ENCODE assay signal across 19 cellular contexts in the genomic region with DNA sequence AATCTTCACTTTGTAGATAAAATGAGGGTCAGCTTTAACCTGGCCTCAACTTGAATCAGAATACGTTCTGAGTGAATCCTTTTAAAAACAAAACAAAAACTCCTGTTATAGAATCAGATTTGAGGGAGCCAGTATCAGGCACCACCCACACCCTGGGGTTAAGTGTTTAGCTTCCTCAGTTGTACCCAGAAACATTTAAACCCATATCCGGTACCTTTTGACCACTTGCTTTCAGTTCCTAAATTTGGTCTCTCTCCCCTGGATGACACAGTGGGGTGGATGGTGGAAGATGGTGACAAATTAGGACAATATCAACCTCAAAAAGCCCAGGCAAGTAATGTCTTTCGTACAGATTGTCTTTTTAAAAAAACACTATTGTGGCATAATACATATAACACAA. TPM values are rescaled to one million over a fixed set of nuclear protein-coding genes. Genes with fewer than 3 reads are reported as not detected.
DNase-seq lines count a peak whose midpoint lies in the region; ATAC-seq, FAIRE-seq and TF ChIP-seq lines count a peak whose summit lies in the region.
"Had no signal": no experiment of that assay in that cellular context is flagged by ENCODE, and none has a peak within 500 bp of the region (broad histone marks: within the 10 kb centered on the region; RNA-seq: fewer than 3 reads in every experiment).

No MANE protein-coding gene starts in this region.

- H3K27ac ChIP-seq in upper lobe of right lung: no peak overlapping the region
- H3K27ac ChIP-seq: A549, GM23248 had no signal

- intact Hi-C loops in upper lobe of right lung (cut with DNase I): no loop called here
- intact Hi-C loops in activated T-helper 2 cell treated with anti-CD3 and anti-CD28 coated beads, Interferon-gamma antibody, Interleukin-2, Interleukin-4, amounts not matched to agents 10 μg/mL and 5 μg/mL and 100 μg/mL, durations not matched to agents 14 hours and 24 hours and 36 hours (cut with micrococcal nuclease): no loop called here

- H3K9me3 ChIP-seq in upper lobe of right lung: no peaks in the 10 kb centered on the region
- H3K9me3 ChIP-seq: A549, HAP-1 had no signal

- no peak for DNase-seq in GM12891 (ENCODE audit: insufficient read length, low spot score)
- peak; percentile 8 for DNase-seq in NB4 (ENCODE audit: low read depth)
- DNase-seq in RPMI8226: peak; percentile 63
- no peak for DNase-seq in upper lobe of right lung
- DNase-seq in activated T-helper 2 cell treated with anti-CD3 and anti-CD28 coated beads, Interferon-gamma antibody, Interleukin-2, Interleukin-4, amounts not matched to agents 10 μg/mL and 5 μg/mL and 100 μg/mL, durations not matched to agents 14 hours and 24 hours and 36 hours (ENCODE audit: low spot score): no peak
- no peak for DNase-seq in NCI-H1048 (lab: John Stamatoyannopoulos, UW)
- DNase-seq: CD8-positive, alpha-beta memory T cell; GM23248; NCI-H1436; NCI-H1930; NCI-H345; NCI-H526; SIG-M5 had no signal

- no peak for FAIRE-seq in GM12891 (lab: Jason Lieb, UNC)
- FAIRE-seq: A549 had no signal

- H3K27ac Mint-ChIP-seq in activated T-helper 2 cell treated with anti-CD3 and anti-CD28 coated beads, Interferon-gamma antibody, Interleukin-2, Interleukin-4, amounts not matched to agents 10 μg/mL and 5 μg/mL and 100 μg/mL, durations not matched to agents 14 hours and 24 hours and 36 hours: no peak overlapping the region
- H3K27ac Mint-ChIP-seq: CD8-positive, alpha-beta memory T cell had no signal

- H3K36me3 Mint-ChIP-seq in activated T-helper 2 cell treated with anti-CD3 and anti-CD28 coated beads, Interferon-gamma antibody, Interleukin-2, Interleukin-4, amounts not matched to agents 10 μg/mL and 5 μg/mL and 100 μg/mL, durations not matched to agents 14 hours and 24 hours and 36 hours (ENCODE audit: low read depth): no peaks in the 10 kb centered on the region
- H3K36me3 Mint-ChIP-seq: CD8-positive, alpha-beta memory T cell had no signal

- peak; percentile 56 for ATAC-seq in upper lobe of right lung
- no peak for ATAC-seq in HG02938 (IDR thresholded peaks at IDR 0.05; ENCODE audit: unreplicated experiment)
- ATAC-seq: A549 had no signal

- H3K36me3 ChIP-seq in upper lobe of right lung: no peaks in the 10 kb centered on the region
- H3K36me3 ChIP-seq: HAP-1 had no signal

- peaks cover 2% of the 10 kb centered on the region for H3K4me1 Mint-ChIP-seq in activated T-helper 2 cell treated with anti-CD3 and anti-CD28 coated beads, Interferon-gamma antibody, Interleukin-2, Interleukin-4, amounts not matched to agents 10 μg/mL and 5 μg/mL and 100 μg/mL, durations not matched to agents 14 hours and 24 hours and 36 hours (ENCODE audit: low read depth)
- H3K4me1 Mint-ChIP-seq: CD8-positive, alpha-beta memory T cell had no signal

- H3K27me3 ChIP-seq in upper lobe of right lung: no peaks in the 10 kb centered on the region

- no peaks in the 10 kb centered on the region for H3K9me3 Mint-ChIP-seq in activated T-helper 2 cell treated with anti-CD3 and anti-CD28 coated beads, Interferon-gamma antibody, Interleukin-2, Interleukin-4, amounts not matched to agents 10 μg/mL and 5 μg/mL and 100 μg/mL, durations not matched to agents 14 hours and 24 hours and 36 hours

- no peaks in the 10 kb centered on the region for H3K27me3 Mint-ChIP-seq in activated T-helper 2 cell treated with anti-CD3 and anti-CD28 coated beads, Interferon-gamma antibody, Interleukin-2, Interleukin-4, amounts not matched to agents 10 μg/mL and 5 μg/mL and 100 μg/mL, durations not matched to agents 14 hours and 24 hours and 36 hours (ENCODE audit: low read depth)

- no peak overlapping the region for H3K4me3 Mint-ChIP-seq in activated T-helper 2 cell treated with anti-CD3 and anti-CD28 coated beads, Interferon-gamma antibody, Interleukin-2, Interleukin-4, amounts not matched to agents 10 μg/mL and 5 μg/mL and 100 μg/mL, durations not matched to agents 14 hours and 24 hours and 36 hours (ENCODE audit: low read depth)
- H3K4me3 Mint-ChIP-seq: CD8-positive, alpha-beta memory T cell had no signal

- no peak for TF ChIP-seq POLR2A in GM12891 (IDR thresholded peaks at IDR 0.05; ENCODE audit: low read depth, low read length)
- TF ChIP-seq POLR2A in NB4 (IDR thresholded peaks at IDR 0.05; ENCODE audit: extremely low read depth, insufficient read length): no peak

- H3K4me3 ChIP-seq in NB4 (ENCODE audit: low read depth, low read length): no peak overlapping the region
- H3K4me3 ChIP-seq in upper lobe of right lung: no peak overlapping the region
- H3K4me3 ChIP-seq: A549, GM23248, HAP-1 had no signal

- H3K4me1 ChIP-seq in upper lobe of right lung: no peaks in the 10 kb centered on the region
- H3K4me1 ChIP-seq: A549, HAP-1 had no signal

- no peak for TF ChIP-seq CTCF in NB4 (IDR thresholded peaks at IDR 0.05; ENCODE audit: low read depth, low read length)
- no peak for TF ChIP-seq CTCF in upper lobe of right lung (IDR thresholded peaks at IDR 0.05)

TF ChIP-seq in GM12891, 5 proteins besides CTCF, POLR2A, EP300 and RAD21:
- TF ChIP-seq SPI1 (IDR thresholded peaks at IDR 0.05; ENCODE audit: low read depth, low read length): peak; percentile 70
- TF ChIP-seq POLR2AphosphoS5 (IDR thresholded peaks at IDR 0.05; ENCODE audit: low read depth, low read length): no peak
- no peak for TF ChIP-seq POU2F2 (IDR thresholded peaks at IDR 0.05; ENCODE audit: low read depth, low read length)
- no peak for TF ChIP-seq TAF1 (IDR thresholded peaks at IDR 0.05; ENCODE audit: low read depth, low read length)

RNA-seq across cellular contexts. Expression of gene KLHDC7A, which starts 10.4 kb away (rescaled TPM):
- not detected for polyA plus RNA-seq in GM12891 (2012; ENCODE audit: low read depth, missing spikeins)
- total RNA-seq in upper lobe of right lung: 1.3 TPM
- total RNA-seq in activated T-helper 2 cell treated with anti-CD3 and anti-CD28 coated beads, Interferon-gamma antibody, Interleukin-2, Interleukin-4, amounts not matched to agents 10 μg/mL and 5 μg/mL and 100 μg/mL, durations not matched to agents 14 hours and 24 hours and 36 hours: not detected in 2 replicates
- total RNA-seq: CD8-positive, alpha-beta memory T cell; GM23248; RPMI7951; T-helper 1 cell treated with Interleukin-12 subunit alpha and Interleukin-12 subunit beta and Interleukin-4 antibody, amounts not matched to agents 30 ng/mL and 1 ng/mL, for 36 hours had no signal
- polyA plus RNA-seq: BJ; CD8-positive, alpha-beta memory T cell; GM23248 had no signal

Comparison
In these comparisons a context has a peak if more than half of its experiments do, and no peak if none do; other contexts are left out.
1. DNase-seq: peak in NB4 (single experiment) and RPMI8226 (single experiment); none in GM12891 (single experiment), upper lobe of right lung (single experiment), activated T-helper 2 cell treated with anti-CD3 and anti-CD28 coated beads, Interferon-gamma antibody, Interleukin-2, Interleukin-4, amounts not matched to agents 10 μg/mL and 5 μg/mL and 100 μg/mL, durations not matched to agents 14 hours and 24 hours and 36 hours (single experiment) and NCI-H1048 (single experiment).